In genomic region chr17:7673239-7673638, GRCh38 we compare ENCODE assay signal across 8 cellular contexts. TPM values are rescaled to one million over a fixed set of nuclear protein-coding genes. Genes with fewer than 3 reads are reported as not detected.
DNase-seq lines count a peak whose midpoint lies in the region; ATAC-seq, FAIRE-seq and TF ChIP-seq lines count a peak whose summit lies in the region.

No MANE protein-coding gene starts in this region.

- TF ChIP-seq CTCF in AG10803 (conservative IDR thresholded peaks at IDR 0.05; ENCODE audit: low read length) (peak; percentile 49), HCT116 (IDR thresholded peaks at IDR 0.05 in 2 of 3, conservative IDR thresholded peaks at IDR 0.05 in 1 of 3; ENCODE audit: borderline replicate concordance in 1 of 3, insufficient read depth in 1 of 3, low read depth in 2 of 3, low read length in 2 of 3) (peak in 2 of 3 experiments; percentile 43 to 72; a peak in 4 of 6 replicates), keratinocyte (optimal IDR thresholded peaks at IDR 0.05 in 1 of 3, IDR thresholded peaks at IDR 0.05 in 1 of 3, conservative IDR thresholded peaks at IDR 0.05 in 1 of 3; ENCODE audit: extremely low read depth in 1 of 3, insufficient read depth in 2 of 3, low read length in 3 of 3) (peak; percentile 42 to 52 (median 47)), lower leg skin (IDR thresholded peaks at IDR 0.05) (no peak)

- no peak overlapping the region for H3K4me2 ChIP-seq in HCT116 (ENCODE audit: low read length)
- no peak overlapping the region for H3K4me2 ChIP-seq in keratinocyte (ENCODE audit: control insufficient read depth, extremely low read depth, insufficient read depth, low read depth, low read length)

- dilution Hi-C loops in keratinocyte (cut with MboI; ENCODE audit: extremely low pct_ligation_motif_present, low sequenced_read_pairs): no loop called here

- H3K79me2 ChIP-seq in HCT116 (ENCODE audit: insufficient read depth, low read length) (no peaks in the 10 kb centered on the region), keratinocyte (ENCODE audit: control insufficient read depth, insufficient read depth, low read length) (no peaks in the 10 kb centered on the region)

- intact Hi-C loops in HCT116 (cut with micrococcal nuclease) (no loop called here), lower leg skin (cut with DNase I; ENCODE audit: low total_unique reads) (no loop called here)

- no peak overlapping the region for H3K9ac ChIP-seq in HCT116 (ENCODE audit: low read length)
- no peak overlapping the region for H3K9ac ChIP-seq in keratinocyte (ENCODE audit: control insufficient read depth, extremely low read depth, insufficient read depth, low read length)

- H3K36me3 ChIP-seq in HCT116 (ENCODE audit: control insufficient read depth in 1 of 2, insufficient read depth in 2 of 2, low read length in 2 of 2) (peaks cover 19 to 24% of the 10 kb centered on the region in 2 experiments), keratinocyte (ENCODE audit: control insufficient read depth in 2 of 2, extremely low read depth in 1 of 2, insufficient read depth in 2 of 2, low read length in 2 of 2) (peaks cover 22 to 25% of the 10 kb centered on the region in 2 experiments)

- no TSS peak for BruUV-seq in HCT116 (replicated peaks; lab: Mats Ljungman, UMichigan)

- H3K4me3 ChIP-seq in AG10803 (ENCODE audit: low read length) (no peak overlapping the region), HCT116 (replicated peaks in 1 of 2; ENCODE audit: low read depth in 1 of 2, low read length in 2 of 2) (no peak overlapping the region), keratinocyte (ENCODE audit: control insufficient read depth in 2 of 3, extremely low read depth in 1 of 3, insufficient read depth in 2 of 3, low read depth in 1 of 3, low read length in 3 of 3) (no peak overlapping the region), lower leg skin (ENCODE audit: low read depth, poor library complexity, severe bottlenecking) (no peak overlapping the region)

- H4K20me1 ChIP-seq in HCT116 (ENCODE audit: insufficient read depth) (no peaks in the 10 kb centered on the region), keratinocyte (ENCODE audit: control insufficient read depth, extremely low read depth, insufficient read depth, low read length) (no peaks in the 10 kb centered on the region)

- H3K4me1 ChIP-seq in HCT116 (ENCODE audit: control insufficient read depth in 1 of 2, insufficient read depth in 2 of 2, low read length in 2 of 2): no peaks in the 10 kb centered on the region
- H3K4me1 ChIP-seq in keratinocyte (ENCODE audit: control insufficient read depth, extremely low read depth, insufficient read depth, low read length): no peaks in the 10 kb centered on the region

- DNase-seq in AG10803 (ENCODE audit: low read depth) (no peak), HCT116 (ENCODE audit: low read depth, low spot score) (no peak), keratinocyte (ENCODE audit: low read depth, low spot score) (no peak), NCI-H446 treated with DMSO at 0.1 percent for 48 hours (lab: John Stamatoyannopoulos, UW) (no peak), lower leg skin (ENCODE audit: low spot score in 2 of 2) (no peak)
- DNase-seq in activated CD4-positive, alpha-beta T cell treated with anti-CD3 and anti-CD28 coated beads, Interleukin-2, amount 50 U/mL, for 48 hours: peak; percentile 67 to 68

- RAD21 ChIA-PET in HCT116 (lab: Charles Lee; ENCODE audit: low non-redundant PET in 1 of 2, low total read pairs in 2 of 2, uncharacterized antibody in 2 of 2, unreplicated experiment in 2 of 2): interaction anchor here in 1 of 2 experiments (0.7 kb wide), 1 partner anchor 89 kb away, joined by 3 read pairs; no protein-coding TSS in a partner anchor

- H3K27me3 ChIP-seq in HCT116 (ENCODE audit: insufficient read depth, low read length): no peaks in the 10 kb centered on the region
- no peaks in the 10 kb centered on the region for H3K27me3 ChIP-seq in keratinocyte (ENCODE audit: control insufficient read depth, extremely low read depth, insufficient read depth, low read length)

- TF ChIP-seq POLR2A in HCT116 (IDR thresholded peaks at IDR 0.05; ENCODE audit: borderline replicate concordance, extremely low read depth, insufficient read depth, insufficient read length) (no peak), lower leg skin (IDR thresholded peaks at IDR 0.05) (no peak)

- no peak overlapping the region for H3K27ac ChIP-seq in HCT116 (ENCODE audit: low read depth, low read length)
- H3K27ac ChIP-seq in keratinocyte (ENCODE audit: control insufficient read depth, insufficient read depth, low read length): no peak overlapping the region

- WGBS in lower leg skin, 2 donors: 94 to 98% methylated on average over 2 of the region's 2 CpGs

- H3K9me2 ChIP-seq in HCT116 (ENCODE audit: insufficient read depth): no peaks in the 10 kb centered on the region

- H3K9me1 ChIP-seq in keratinocyte (ENCODE audit: control insufficient read depth, extremely low read depth, insufficient read depth, low read length): no peaks in the 10 kb centered on the region

- FAIRE-seq in keratinocyte (lab: Jason Lieb, UNC): no peak

- H2AFZ ChIP-seq in HCT116 (ENCODE audit: low read depth, low read length, poor library complexity, severe bottlenecking): no peak overlapping the region
- no peak overlapping the region for H2AFZ ChIP-seq in keratinocyte (ENCODE audit: control insufficient read depth, low read length)

- CTCF ChIA-PET in HCT116 (lab: Charles Lee): interaction anchor here (0.9 to 1.5 kb wide), 2 partner anchors 41 to 88 kb away, joined by 3 to 7 read pairs; no protein-coding TSS in a partner anchor

- H3K9me3 ChIP-seq in HCT116 (ENCODE audit: control insufficient read depth in 1 of 2, insufficient read depth in 1 of 2, low read depth in 1 of 2, low read length in 2 of 2) (peaks cover 0 to 5% of the 10 kb centered on the region in 2 experiments; a peak in 1 of 4 replicates), keratinocyte (ENCODE audit: control insufficient read depth, low read depth, low read length) (peaks cover 3% of the 10 kb centered on the region)

- ATAC-seq in HCT116 (no peak; the same call in 1 of the 2 replicates), GM18517 (IDR thresholded peaks at IDR 0.05; ENCODE audit: unreplicated experiment) (no peak), HG02885 (IDR thresholded peaks at IDR 0.05; ENCODE audit: poor library complexity, unreplicated experiment) (no peak)

- POLR2A ChIA-PET in HCT116 (lab: Charles Lee): interaction anchor here (1.0 kb wide), 1 partner anchor 14 kb away, joined by 5 read pairs; the partner anchor contains the start of gene TP53

- peak; percentile 49 for TF ChIP-seq RAD21 in HCT116 (IDR thresholded peaks at IDR 0.05; ENCODE audit: low read depth)

RNA-seq across cellular contexts. Expression of gene TP53, which starts 14.1 kb away (rescaled TPM):
- total RNA-seq in HCT116 (2021; ENCODE audit: unreplicated experiment): 110 TPM
- polyA plus RNA-seq in HCT116 (2012): 87.5 and 101 TPM in 2 replicates
- 14.3 to 60.6 TPM (median 22.0 TPM) in 3 replicates for polyA plus RNA-seq in keratinocyte
- 16.8 TPM for polyA plus RNA-seq in keratinocyte (2011; ENCODE audit: low read depth)
- 35.0 and 36.1 TPM in 2 replicates for polyA plus RNA-seq in keratinocyte (2011; cell fraction: cytosol; rRNA removed)
- polyA plus RNA-seq in keratinocyte (2011; cell fraction: nucleus; rRNA removed): 36.5 and 39.6 TPM in 2 replicates
- polyA plus RNA-seq in keratinocyte (2012; ENCODE audit: low replicate concordance): 50.1 and 53.5 TPM in 2 replicates
- 25.2 to 92.7 TPM (median 31.7 TPM) in 3 replicates for polyA minus RNA-seq in keratinocyte
- polyA minus RNA-seq in keratinocyte (2011; cell fraction: cytosol; rRNA and poly(A)+ RNA removed): 33.6 TPM
- 12.7 and 25.4 TPM in 2 replicates for polyA minus RNA-seq in keratinocyte (2011; cell fraction: nucleus; rRNA and poly(A)+ RNA removed)
- 10 to 100 TPM; 42.8 to 57.3 (median 50.8) TPM for total RNA-seq in lower leg skin

RNA-seq across cellular contexts. Expression of gene WRAP53, which starts 15.0 kb away (rescaled TPM):
- total RNA-seq in HCT116 (2021; ENCODE audit: unreplicated experiment) (28.8 TPM), lower leg skin (1 to 10 TPM; 1.1 to 5.4 (median 4.5) TPM)
- 25.0 and 27.2 TPM in 2 replicates for polyA plus RNA-seq in HCT116 (2012)
- 7.7 to 10.6 TPM (median 8.2 TPM) in 3 replicates for polyA plus RNA-seq in keratinocyte
- polyA plus RNA-seq in keratinocyte (2011; ENCODE audit: low read depth): 4.2 TPM
- polyA plus RNA-seq in keratinocyte (2011; cell fraction: cytosol; rRNA removed): 5.0 and 7.1 TPM in 2 replicates
- polyA plus RNA-seq in keratinocyte (2011; cell fraction: nucleus; rRNA removed): 10.7 and 12.3 TPM in 2 replicates
- 5.3 and 11.5 TPM in 2 replicates for polyA plus RNA-seq in keratinocyte (2012; ENCODE audit: low replicate concordance)
- polyA minus RNA-seq in keratinocyte: 5.6 to 12.4 TPM (median 5.7 TPM) in 3 replicates
- 11.5 TPM for polyA minus RNA-seq in keratinocyte (2011; cell fraction: cytosol; rRNA and poly(A)+ RNA removed)
- polyA minus RNA-seq in keratinocyte (2011; cell fraction: nucleus; rRNA and poly(A)+ RNA removed): 3.0 and 4.3 TPM in 2 replicates

RNA-seq across cellular contexts. Expression of gene ATP1B2, which starts 22.5 kb away (rescaled TPM):
- not detected for total RNA-seq in HCT116 (2021; ENCODE audit: unreplicated experiment)
- not detected in 2 replicates for polyA plus RNA-seq in HCT116 (2012)
- not detected in 3 replicates for polyA plus RNA-seq in keratinocyte
- polyA plus RNA-seq in keratinocyte (2011; ENCODE audit: low read depth): not detected
- polyA plus RNA-seq in keratinocyte (2011; cell fraction: cytosol; rRNA removed): not detected in 2 replicates
- not detected in 2 replicates for polyA plus RNA-seq in keratinocyte (2011; cell fraction: nucleus; rRNA removed)
- not detected in 2 replicates for polyA plus RNA-seq in keratinocyte (2012; ENCODE audit: low replicate concordance)
- polyA minus RNA-seq in keratinocyte: not detected in 3 replicates
- not detected for polyA minus RNA-seq in keratinocyte (2011; cell fraction: cytosol; rRNA and poly(A)+ RNA removed)
- polyA minus RNA-seq in keratinocyte (2011; cell fraction: nucleus; rRNA and poly(A)+ RNA removed): not detected in 2 replicates
- 1 to 10 TPM in 1 of 4 donors, under 1 TPM in 2, not detected in 1; 0.42 to 3.0 (median 0.46) TPM for total RNA-seq in lower leg skin

RNA-seq across cellular contexts. Expression of gene EFNB3, which starts 31.8 kb away (rescaled TPM):
- total RNA-seq in HCT116 (2021; ENCODE audit: unreplicated experiment) (0.07 TPM), lower leg skin (1 to 10 TPM; 5.4 to 8.5 (median 7.6) TPM)
- 0.12 TPM in 1 of 2 replicates, not detected in the other for polyA plus RNA-seq in HCT116 (2012)
- polyA plus RNA-seq in keratinocyte: 3.1 to 4.1 TPM (median 3.1 TPM) in 3 replicates
- 0.24 TPM for polyA plus RNA-seq in keratinocyte (2011; ENCODE audit: low read depth)
- polyA plus RNA-seq in keratinocyte (2011; cell fraction: cytosol; rRNA removed): 2.1 and 2.3 TPM in 2 replicates
- 3.3 and 4.3 TPM in 2 replicates for polyA plus RNA-seq in keratinocyte (2011; cell fraction: nucleus; rRNA removed)
- polyA plus RNA-seq in keratinocyte (2012; ENCODE audit: low replicate concordance): 0.48 and 3.3 TPM in 2 replicates
- polyA minus RNA-seq in keratinocyte: 3.7 to 4.0 TPM (median 4.0 TPM) in 3 replicates
- polyA minus RNA-seq in keratinocyte (2011; cell fraction: cytosol; rRNA and poly(A)+ RNA removed): 2.3 TPM
- 0.95 and 2.0 TPM in 2 replicates for polyA minus RNA-seq in keratinocyte (2011; cell fraction: nucleus; rRNA and poly(A)+ RNA removed)

RNA-seq across cellular contexts. Expression of gene SHBG, which starts 43.3 kb away (rescaled TPM):
- not detected for total RNA-seq in HCT116 (2021; ENCODE audit: unreplicated experiment)
- 0.07 and 0.22 TPM in 2 replicates for polyA plus RNA-seq in HCT116 (2012)
- 0.14 to 0.44 TPM (median 0.23 TPM) in 3 replicates for polyA plus RNA-seq in keratinocyte
- not detected for polyA plus RNA-seq in keratinocyte (2011; ENCODE audit: low read depth)
- polyA plus RNA-seq in keratinocyte (2011; cell fraction: cytosol; rRNA removed): 0.12 and 0.17 TPM in 2 replicates
- polyA plus RNA-seq in keratinocyte (2011; cell fraction: nucleus; rRNA removed): 0.17 and 0.41 TPM in 2 replicates
- polyA plus RNA-seq in keratinocyte (2012; ENCODE audit: low replicate concordance): 0.27 and 0.28 TPM in 2 replicates
- not detected in 3 replicates for polyA minus RNA-seq in keratinocyte
- not detected for polyA minus RNA-seq in keratinocyte (2011; cell fraction: cytosol; rRNA and poly(A)+ RNA removed)
- polyA minus RNA-seq in keratinocyte (2011; cell fraction: nucleus; rRNA and poly(A)+ RNA removed): 0.63 TPM in 1 of 2 replicates, not detected in the other
- total RNA-seq in lower leg skin: not detected

Comparison
In these comparisons a context has a peak if more than half of its experiments do, and no peak if none do; other contexts are left out.
1. DNase-seq: peak in activated CD4-positive, alpha-beta T cell treated with anti-CD3 and anti-CD28 coated beads, Interleukin-2, amount 50 U/mL, for 48 hours (2 of 2); none in AG10803 (single experiment), HCT116 (single experiment), keratinocyte (single experiment), NCI-H446 treated with DMSO at 0.1 percent for 48 hours (single experiment) and lower leg skin (0 of 2).
2. CTCF ChIP-seq: peak in AG10803 (single experiment), HCT116 (2 of 3) and keratinocyte (3 of 3); none in lower leg skin (0 of 3).